ENCODE assay signal across 15 cellular contexts in genomic region chr10:30357075-30357801, GRCh38.
"Had no signal": no experiment of that assay in that cellular context is flagged by ENCODE, and none has a peak within 500 bp of the region (broad histone marks: within the 10 kb centered on the region; RNA-seq: fewer than 3 reads in every experiment).

No MANE protein-coding gene starts in this region.

- H3K4me3 Mint-ChIP-seq: activated CD4-positive, alpha-beta T cell treated with anti-CD3 and anti-CD28 coated beads, Interleukin-2, amount 10 ng/mL, durations not matched to agents 7 days and 5 days; activated naive CD4-positive, alpha-beta T cell treated with anti-CD3 and anti-CD28 coated beads, Interleukin-2, amount 10 ng/mL, durations not matched to agents 7 days and 5 days; activated T-helper 17 cell treated with anti-CD3 and anti-CD28 coated beads, Interleukin-2, amount 50 U/mL, for 72 hours; natural killer cell treated with Interleukin-12 subunit alpha and Interleukin-12 subunit beta and Interleukin-15 and Interleukin-18, amount 100 ng/mL, for 72 hours had no signal

- H3K9me3 Mint-ChIP-seq: activated CD4-positive, alpha-beta T cell treated with anti-CD3 and anti-CD28 coated beads, Interleukin-2, amount 10 ng/mL, durations not matched to agents 7 days and 5 days; activated naive CD4-positive, alpha-beta T cell treated with anti-CD3 and anti-CD28 coated beads, Interleukin-2, amount 10 ng/mL, durations not matched to agents 7 days and 5 days; activated T-helper 17 cell treated with anti-CD3 and anti-CD28 coated beads, Interleukin-2, amount 50 U/mL, for 72 hours; natural killer cell treated with Interleukin-12 subunit alpha and Interleukin-12 subunit beta and Interleukin-15 and Interleukin-18, amount 100 ng/mL, for 72 hours had no signal

- H3K36me3 ChIP-seq: left lung had no signal

- H3K4me3 ChIP-seq: left lung, skin epidermis had no signal

- H3K4me1 Mint-ChIP-seq: activated T-helper 17 cell treated with anti-CD3 and anti-CD28 coated beads, Interleukin-2, amount 50 U/mL, for 72 hours had no signal

- ATAC-seq: activated T-helper 17 cell treated with anti-CD3 and anti-CD28 coated beads, Interleukin-2, amount 50 U/mL, for 72 hours; left lung; natural killer cell treated with Interleukin-12 subunit alpha and Interleukin-12 subunit beta and Interleukin-15 and Interleukin-18, amount 100 ng/mL, for 72 hours; right cardiac atrium; stimulated activated naive CD8-positive, alpha-beta T cell treated with anti-CD3 and anti-CD28 coated beads, Interleukin-15, Interleukin-2, amounts not matched to agents 100 U/mL and 50 U/mL, for 24 hours had no signal

- H3K27me3 ChIP-seq: left lung had no signal

- H3K9me3 ChIP-seq: left lung had no signal

- H3K27ac ChIP-seq: left lung, skin epidermis had no signal

- DNase-seq: activated CD4-positive, alpha-beta T cell treated with anti-CD3 and anti-CD28 coated beads, Interleukin-2, amount 10 ng/mL, durations not matched to agents 7 days and 5 days; activated naive CD4-positive, alpha-beta T cell treated with anti-CD3 and anti-CD28 coated beads, Interleukin-2, amount 10 ng/mL, durations not matched to agents 7 days and 5 days; islet precursor cell; mesenchymal stem cell; right cardiac atrium; stimulated activated CD4-positive, alpha-beta T cell treated with anti-CD3 and anti-CD28 coated beads, Interleukin-4, amount 100 ng/mL, for 4 hours; stimulated activated CD8-positive, alpha-beta memory T cell treated with anti-CD3 and anti-CD28 coated beads, Interleukin-4, amount 100 ng/mL, for 48 hours; stimulated activated naive CD8-positive, alpha-beta T cell treated with anti-CD3 and anti-CD28 coated beads, Interleukin-15, Interleukin-2, amounts not matched to agents 100 U/mL and 50 U/mL, for 24 hours; T-helper 9 cell; trophoblast cell had no signal

- H3K27ac Mint-ChIP-seq: activated CD4-positive, alpha-beta T cell treated with anti-CD3 and anti-CD28 coated beads, Interleukin-2, amount 10 ng/mL, durations not matched to agents 7 days and 5 days; activated naive CD4-positive, alpha-beta T cell treated with anti-CD3 and anti-CD28 coated beads, Interleukin-2, amount 10 ng/mL, durations not matched to agents 7 days and 5 days; activated T-helper 17 cell treated with anti-CD3 and anti-CD28 coated beads, Interleukin-2, amount 50 U/mL, for 72 hours; natural killer cell treated with Interleukin-12 subunit alpha and Interleukin-12 subunit beta and Interleukin-15 and Interleukin-18, amount 100 ng/mL, for 72 hours; progenitor cell of endocrine pancreas had no signal

- H3K36me3 Mint-ChIP-seq: activated naive CD4-positive, alpha-beta T cell treated with anti-CD3 and anti-CD28 coated beads, Interleukin-2, amount 10 ng/mL, durations not matched to agents 7 days and 5 days; natural killer cell treated with Interleukin-12 subunit alpha and Interleukin-12 subunit beta and Interleukin-15 and Interleukin-18, amount 100 ng/mL, for 72 hours had no signal
